ENCODE assay signal across 16 cellular contexts in genomic region chr1:220817907-220818306, GRCh38. TPM values are rescaled to one million over a fixed set of nuclear protein-coding genes. Genes with fewer than 3 reads are reported as not detected.
A peak's percentile ranks its signal among the peaks of the same experiment; 100 is the strongest.
DNase-seq lines count a peak whose midpoint lies in the region; ATAC-seq and TF ChIP-seq lines count a peak whose summit lies in the region.
"Had no signal": no experiment of that assay in that cellular context is flagged by ENCODE, and none has a peak within 500 bp of the region (broad histone marks: within the 10 kb centered on the region; RNA-seq: fewer than 3 reads in every experiment).

No MANE protein-coding gene starts in this region.

- no peak overlapping the region for H3K4me3 ChIP-seq in lower lobe of right lung
- H3K4me3 ChIP-seq in stomach: no peak overlapping the region
- no peak overlapping the region for H3K4me3 ChIP-seq in GM23338

- no peaks in the 10 kb centered on the region; the same call in 2 of the 3 replicates for H3K9me3 Mint-ChIP-seq in GM23338
- no peaks in the 10 kb centered on the region for H3K9me3 Mint-ChIP-seq in stimulated activated effector memory CD8-positive, alpha-beta T cell treated with anti-CD3 and anti-CD28 coated beads, Interleukin-12 subunit alpha, Interleukin-12 subunit beta, amount 100 ng/mL, for 72 hours
- H3K9me3 Mint-ChIP-seq: activated CD4-positive, alpha-beta T cell treated with anti-CD3 and anti-CD28 coated beads, Interleukin-2, amount 10 ng/mL, durations not matched to agents 7 days and 5 days; activated naive CD4-positive, alpha-beta T cell treated with anti-CD3 and anti-CD28 coated beads, Interleukin-2, amount 50 U/mL, for 72 hours; activated T-cell treated with anti-CD3 and anti-CD28 coated beads, Interleukin-2, amount 50 U/mL, for 24 hours had no signal

- H3K4me1 ChIP-seq in lower lobe of right lung: peaks cover 6% of the 10 kb centered on the region
- peaks cover 0 to 18% (median 9%) of the 10 kb centered on the region in 4 donors for H3K4me1 ChIP-seq in stomach
- no peaks in the 10 kb centered on the region; the same call in 1 of the 2 replicates for H3K4me1 ChIP-seq in GM23338 (ENCODE audit: insufficient read depth)

- H3K27me3 Mint-ChIP-seq in GM23338 (ENCODE audit: insufficient read depth, low read depth, poor library complexity): peaks cover 9% of the 10 kb centered on the region

- TF ChIP-seq CTCF in lower lobe of right lung (IDR thresholded peaks at IDR 0.05) (no peak), stomach (IDR thresholded peaks at IDR 0.05) (no peak), GM23338 (conservative IDR thresholded peaks at IDR 0.05; ENCODE audit: low read depth in 2 of 2) (no peak)

- H3K27me3 ChIP-seq in lower lobe of right lung (ENCODE audit: low read depth) (no peaks in the 10 kb centered on the region), stomach (no peaks in the 10 kb centered on the region), GM23338 (ENCODE audit: insufficient read depth) (no peaks in the 10 kb centered on the region)

- TF ChIP-seq POLR2A in stomach (IDR thresholded peaks at IDR 0.05): no peak

- H3K9me3 ChIP-seq in lower lobe of right lung (no peaks in the 10 kb centered on the region), stomach (no peaks in the 10 kb centered on the region)

- H3K4me3 Mint-ChIP-seq in GM23338: no peak overlapping the region
- H3K4me3 Mint-ChIP-seq in stimulated activated effector memory CD8-positive, alpha-beta T cell treated with anti-CD3 and anti-CD28 coated beads, Interleukin-12 subunit alpha, Interleukin-12 subunit beta, amount 100 ng/mL, for 72 hours: no peak overlapping the region
- H3K4me3 Mint-ChIP-seq: activated CD4-positive, alpha-beta T cell treated with anti-CD3 and anti-CD28 coated beads, Interleukin-2, amount 10 ng/mL, durations not matched to agents 7 days and 5 days; activated T-cell treated with anti-CD3 and anti-CD28 coated beads, Interleukin-2, amount 50 U/mL, for 24 hours; memory B cell had no signal

- 66 to 100% (median 80%) methylated on average over 1 of the region's 1 CpG for WGBS in stomach, 5 donors

- H3K36me3 Mint-ChIP-seq in GM23338 (ENCODE audit: low read depth): peaks cover 64% of the 10 kb centered on the region
- H3K36me3 Mint-ChIP-seq in stimulated activated effector memory CD8-positive, alpha-beta T cell treated with anti-CD3 and anti-CD28 coated beads, Interleukin-12 subunit alpha, Interleukin-12 subunit beta, amount 100 ng/mL, for 72 hours: no peaks in the 10 kb centered on the region
- H3K36me3 Mint-ChIP-seq: activated naive CD4-positive, alpha-beta T cell treated with anti-CD3 and anti-CD28 coated beads, Interleukin-2, amount 50 U/mL, for 72 hours had no signal

- ATAC-seq in lower lobe of right lung: peak in 1 of 2 donors; percentile 40
- no peak; the same call in 2 of the 3 replicates for ATAC-seq in GM23338
- ATAC-seq in stimulated activated effector memory CD8-positive, alpha-beta T cell treated with anti-CD3 and anti-CD28 coated beads, Interleukin-12 subunit alpha, Interleukin-12 subunit beta, amount 100 ng/mL, for 72 hours: no peak
- ATAC-seq: activated naive CD4-positive, alpha-beta T cell treated with anti-CD3 and anti-CD28 coated beads, Interleukin-2, amount 50 U/mL, for 72 hours had no signal

- no peaks in the 10 kb centered on the region for H3F3A ChIP-seq in GM23338 (replicated peaks; ENCODE audit: low read depth)

- H3K79me2 ChIP-seq in GM23338 (replicated peaks; ENCODE audit: insufficient read depth): no peaks in the 10 kb centered on the region

- H3K4me2 ChIP-seq in GM23338: no peak overlapping the region

- H3K4me1 Mint-ChIP-seq in GM23338: peaks cover 10% of the 10 kb centered on the region; the same call in 2 of the 3 replicates
- H3K4me1 Mint-ChIP-seq in stimulated activated effector memory CD8-positive, alpha-beta T cell treated with anti-CD3 and anti-CD28 coated beads, Interleukin-12 subunit alpha, Interleukin-12 subunit beta, amount 100 ng/mL, for 72 hours: no peaks in the 10 kb centered on the region
- H3K4me1 Mint-ChIP-seq: activated CD4-positive, alpha-beta T cell treated with anti-CD3 and anti-CD28 coated beads, Interleukin-2, amount 10 ng/mL, durations not matched to agents 7 days and 5 days; memory B cell had no signal

- no peak overlapping the region for H2AFZ ChIP-seq in GM23338

- H3K27ac ChIP-seq in lower lobe of right lung: peak overlapping the region; percentile 66
- H3K27ac ChIP-seq in stomach: peak overlapping the region in 4 of 5 donors; percentile 35 to 66 (median 50)
- no peak overlapping the region for H3K27ac ChIP-seq in GM23338 (ENCODE audit: low read depth)

- DNase-seq in ELR (ENCODE audit: low read depth) (peak; percentile 46), T1000 (lab: John Stamatoyannopoulos, UW) (peak; percentile 19), lower lobe of right lung (no peak), stomach (no peak), GM23338 (ENCODE audit: low spot score) (no peak), kidney glomerular epithelial cell (lab: John Stamatoyannopoulos, UW) (no peak), ureter (ENCODE audit: low spot score) (no peak)
- DNase-seq in stimulated activated effector memory CD8-positive, alpha-beta T cell treated with anti-CD3 and anti-CD28 coated beads, Interleukin-12 subunit alpha, Interleukin-12 subunit beta, amount 100 ng/mL, for 72 hours (ENCODE audit: low spot score in 2 of 2): no peak
- DNase-seq: activated CD4-positive, alpha-beta T cell treated with anti-CD3 and anti-CD28 coated beads, Interleukin-2, amount 10 ng/mL, durations not matched to agents 7 days and 5 days; activated T-cell treated with anti-CD3 and anti-CD28 coated beads, Interleukin-2, amount 50 U/mL, for 24 hours; DMS153; effector CD8-positive, alpha-beta T cell; NCI-H1694; small intestine had no signal

- H3K36me3 ChIP-seq in lower lobe of right lung: peaks cover 12% of the 10 kb centered on the region
- peaks cover 0 to 10% (median 5%) of the 10 kb centered on the region in 4 donors for H3K36me3 ChIP-seq in stomach
- peaks cover 7% of the 10 kb centered on the region for H3K36me3 ChIP-seq in GM23338 (ENCODE audit: insufficient read depth)

- H3K9me2 ChIP-seq in GM23338 (ENCODE audit: insufficient read depth): no peaks in the 10 kb centered on the region

- H3K27ac Mint-ChIP-seq in GM23338: no peak overlapping the region
- H3K27ac Mint-ChIP-seq in stimulated activated effector memory CD8-positive, alpha-beta T cell treated with anti-CD3 and anti-CD28 coated beads, Interleukin-12 subunit alpha, Interleukin-12 subunit beta, amount 100 ng/mL, for 72 hours: no peak overlapping the region
- H3K27ac Mint-ChIP-seq: activated CD4-positive, alpha-beta T cell treated with anti-CD3 and anti-CD28 coated beads, Interleukin-2, amount 10 ng/mL, durations not matched to agents 7 days and 5 days; activated naive CD4-positive, alpha-beta T cell treated with anti-CD3 and anti-CD28 coated beads, Interleukin-2, amount 50 U/mL, for 72 hours; activated T-cell treated with anti-CD3 and anti-CD28 coated beads, Interleukin-2, amount 50 U/mL, for 24 hours had no signal

- H4K20me1 ChIP-seq in GM23338 (replicated peaks; ENCODE audit: insufficient read depth): no peaks in the 10 kb centered on the region

- no peak for TF ChIP-seq EP300 in stomach (IDR thresholded peaks at IDR 0.05)

- intact Hi-C loops in lower lobe of right lung (cut with DNase I): no loop called here
- intact Hi-C loops in stomach (cut with DNase I; ENCODE audit: low total_unique reads): no loop called here

TF ChIP-seq in GM23338, 12 proteins besides CTCF, POLR2A, EP300 and RAD21:
- TF ChIP-seq EZH2phosphoT487 (IDR thresholded peaks at IDR 0.05; ENCODE audit: unreplicated experiment): no peak
TF ChIP-seq in GM23338: peak in this region for 0.

RNA-seq across cellular contexts. Expression of gene MTARC1, which starts 31.2 kb away (rescaled TPM):
- total RNA-seq in lower lobe of right lung (37.6 TPM), stomach (1 to 10 TPM in 4 of 5 donors, under 1 TPM in 1; under 0.01 to 9.9 (median 8.5) TPM), ureter (29.0 TPM)
- polyA plus RNA-seq in stomach (1 to 10 TPM; 5.8 to 6.5 (median 5.9) TPM), GM23338 (2016; fragmentation: Nextera tagmentation; extraction: Ambion mirVana) (33.2 and 34.6 TPM in 2 replicates)
- 29.7 and 33.9 TPM in 2 replicates for total RNA-seq in GM23338 (2014; rRNA removed; shearing (Covaris generic))
- total RNA-seq: activated CD4-positive, alpha-beta T cell treated with anti-CD3 and anti-CD28 coated beads, Interleukin-2, amount 10 ng/mL, durations not matched to agents 7 days and 5 days; activated naive CD4-positive, alpha-beta T cell treated with anti-CD3 and anti-CD28 coated beads, Interleukin-2, amount 50 U/mL, for 72 hours had no signal

Comparison
In these comparisons a context has a peak if more than half of its experiments do, and no peak if none do; other contexts are left out.
1. DNase-seq: peak in ELR (single experiment) and T1000 (single experiment); none in lower lobe of right lung (single experiment), stomach (single experiment), GM23338 (single experiment), stimulated activated effector memory CD8-positive, alpha-beta T cell treated with anti-CD3 and anti-CD28 coated beads, Interleukin-12 subunit alpha, Interleukin-12 subunit beta, amount 100 ng/mL, for 72 hours (0 of 2), kidney glomerular epithelial cell (single experiment) and ureter (single experiment).